In genomic region chr5:59099270-59099994, GRCh38 we compare ENCODE assay signal across 8 cellular contexts.
DNase-seq lines count a peak whose midpoint lies in the region; ATAC-seq and TF ChIP-seq lines count a peak whose summit lies in the region.

No MANE protein-coding gene starts in this region.

- H3K9ac ChIP-seq in fibroblast of lung (ENCODE audit: insufficient read depth, low read length), result no peak overlapping the region
- H3K9ac ChIP-seq in neural progenitor cell, result no peak overlapping the region

- H3K9me3 Mint-ChIP-seq in T-helper 2 cell treated with Interferon-gamma antibody and Interleukin-4, amounts not matched to agents 5 μg/mL and 100 μg/mL, for 36 hours, result peaks cover 9% of the 10 kb centered on the region
- no peaks in the 10 kb centered on the region for H3K9me3 Mint-ChIP-seq in neural progenitor cell

- H3K27ac Mint-ChIP-seq in T-helper 2 cell treated with Interferon-gamma antibody and Interleukin-4, amounts not matched to agents 5 μg/mL and 100 μg/mL, for 36 hours, result peak overlapping the region; percentile 91
- H3K27ac Mint-ChIP-seq in neural progenitor cell, result no peak overlapping the region

- H3K36me3 Mint-ChIP-seq in T-helper 2 cell treated with Interferon-gamma antibody and Interleukin-4, amounts not matched to agents 5 μg/mL and 100 μg/mL, for 36 hours (ENCODE audit: low read depth), result peaks cover 5% of the 10 kb centered on the region
- H3K36me3 Mint-ChIP-seq in neural progenitor cell, result no peaks in the 10 kb centered on the region

- TF ChIP-seq CTCF in AG04449 (IDR thresholded peaks at IDR 0.05; ENCODE audit: insufficient read depth, low read length, missing control alignments) (no peak), fibroblast of lung (conservative IDR thresholded peaks at IDR 0.05 in 1 of 2, IDR thresholded peaks at IDR 0.05 in 1 of 2; ENCODE audit: low read depth in 1 of 2, low read length in 2 of 2) (no peak), neural progenitor cell (IDR thresholded peaks at IDR 0.05) (no peak)

- H3K36me3 ChIP-seq in fibroblast of lung (ENCODE audit: control insufficient read depth, insufficient read depth, low read length), result no peaks in the 10 kb centered on the region
- no peaks in the 10 kb centered on the region for H3K36me3 ChIP-seq in aorta (ENCODE audit: control insufficient read depth in 1 of 2, insufficient read depth in 2 of 2, low read length in 1 of 2)
- H3K36me3 ChIP-seq in neural progenitor cell, result no peaks in the 10 kb centered on the region

- H3K4me3 Mint-ChIP-seq in T-helper 2 cell treated with Interferon-gamma antibody and Interleukin-4, amounts not matched to agents 5 μg/mL and 100 μg/mL, for 36 hours, result peak overlapping the region; percentile 66
- no peak overlapping the region for H3K4me3 Mint-ChIP-seq in neural progenitor cell

- H3K27me3 Mint-ChIP-seq in T-helper 2 cell treated with Interferon-gamma antibody and Interleukin-4, amounts not matched to agents 5 μg/mL and 100 μg/mL, for 36 hours (ENCODE audit: low read depth), result no peaks in the 10 kb centered on the region
- no peaks in the 10 kb centered on the region for H3K27me3 Mint-ChIP-seq in neural progenitor cell (ENCODE audit: insufficient read depth, low read depth)

- ATAC-seq in GM21786 (IDR thresholded peaks at IDR 0.05; ENCODE audit: unreplicated experiment), result peak; percentile 82
- ATAC-seq in aorta (ENCODE audit: low FRiP score), result no peak

- no peaks in the 10 kb centered on the region for H3K9me3 ChIP-seq in fibroblast of lung (ENCODE audit: control insufficient read depth, insufficient read depth, low read depth, low read length)
- no peaks in the 10 kb centered on the region for H3K9me3 ChIP-seq in aorta (ENCODE audit: control insufficient read depth, low read length)
- H3K9me3 ChIP-seq in neural progenitor cell (ENCODE audit: low read depth), result no peaks in the 10 kb centered on the region

- CTCF ChIA-PET in AG04449 (lab: Yijun Ruan, JAX), result no interaction called here

- no peaks in the 10 kb centered on the region for H3K27me3 ChIP-seq in fibroblast of lung (ENCODE audit: control insufficient read depth, insufficient read depth, low read length)
- H3K27me3 ChIP-seq in aorta (ENCODE audit: control insufficient read depth in 1 of 2, insufficient read depth in 2 of 2, low read length in 1 of 2), result no peaks in the 10 kb centered on the region
- H3K27me3 ChIP-seq in neural progenitor cell, result no peaks in the 10 kb centered on the region

- H3K4me1 ChIP-seq in fibroblast of lung (ENCODE audit: control insufficient read depth, extremely low read depth, insufficient read depth, low read length) (no peaks in the 10 kb centered on the region), aorta (ENCODE audit: control insufficient read depth in 1 of 2, insufficient read depth in 2 of 2, low read length in 2 of 2) (no peaks in the 10 kb centered on the region), neural progenitor cell (peaks cover 2% of the 10 kb centered on the region)

- H3K27ac ChIP-seq in fibroblast of lung (ENCODE audit: insufficient read depth, low read length), result no peak overlapping the region
- H3K27ac ChIP-seq in aorta (ENCODE audit: low read depth in 1 of 2, low read length in 2 of 2), result no peak overlapping the region
- no peak overlapping the region for H3K27ac ChIP-seq in neural progenitor cell

- H3K79me2 ChIP-seq in fibroblast of lung (ENCODE audit: control insufficient read depth, insufficient read depth, low read length), result no peaks in the 10 kb centered on the region
- H3K79me2 ChIP-seq in neural progenitor cell (ENCODE audit: low read depth), result no peaks in the 10 kb centered on the region

- H3K4me1 Mint-ChIP-seq in T-helper 2 cell treated with Interferon-gamma antibody and Interleukin-4, amounts not matched to agents 5 μg/mL and 100 μg/mL, for 36 hours (ENCODE audit: low read depth), result peaks cover 66% of the 10 kb centered on the region
- H3K4me1 Mint-ChIP-seq in neural progenitor cell, result peaks cover 8% of the 10 kb centered on the region

- 89 to 93% methylated on average over 5 of the region's 5 CpGs for WGBS in aorta, 2 donors

- H3F3A ChIP-seq in neural progenitor cell (ENCODE audit: low read depth), result no peaks in the 10 kb centered on the region

- no peak overlapping the region for H3K4me3 ChIP-seq in AG04449 (ENCODE audit: low read depth, low read length)
- H3K4me3 ChIP-seq in fibroblast of lung (replicated peaks in 1 of 4; ENCODE audit: control extremely low read depth in 1 of 4, insufficient read depth in 1 of 4, low read depth in 3 of 4, low read length in 4 of 4), result no peak overlapping the region
- no peak overlapping the region for H3K4me3 ChIP-seq in aorta (ENCODE audit: low read length in 2 of 2)
- no peak overlapping the region for H3K4me3 ChIP-seq in neural progenitor cell

- intact Hi-C loops in aorta (cut with DNase I), result no loop called here

- POLR2A ChIA-PET in AG04449 (lab: Yijun Ruan, JAX), result no interaction called here

- no peak overlapping the region for H2AFZ ChIP-seq in fibroblast of lung (ENCODE audit: low read length)
- H2AFZ ChIP-seq in neural progenitor cell (replicated peaks), result no peak overlapping the region

- H3K4me2 ChIP-seq in fibroblast of lung (ENCODE audit: extremely low read depth, insufficient read depth, low read length) (no peak overlapping the region), neural progenitor cell (no peak overlapping the region)

- peak; percentile 63 for DNase-seq in AG04449 (ENCODE audit: low read depth, low spot score)
- DNase-seq in T-helper 2 cell treated with Interferon-gamma antibody and Interleukin-4, amounts not matched to agents 5 μg/mL and 100 μg/mL, for 36 hours (ENCODE audit: low spot score), result peak; percentile 77
- peak; percentile 84 to 88 for DNase-seq in fibroblast of lung (ENCODE audit: low read depth in 2 of 2)
- DNase-seq in NCI-H2196 treated with DMSO at 0.1 percent for 48 hours (lab: John Stamatoyannopoulos, UW; ENCODE audit: unreplicated experiment), result no peak
- no peak for DNase-seq in 8988T
- no peak for DNase-seq in aorta
- no peak for DNase-seq in neural progenitor cell (ENCODE audit: low spot score)

- H4K20me1 ChIP-seq in fibroblast of lung (ENCODE audit: control insufficient read depth, extremely low read depth, insufficient read depth, low read length) (no peaks in the 10 kb centered on the region), neural progenitor cell (ENCODE audit: low read depth) (no peaks in the 10 kb centered on the region)

Comparison
In these comparisons a context has a peak if more than half of its experiments do, and no peak if none do; other contexts are left out.
1. DNase-seq: peak in AG04449 (single experiment), T-helper 2 cell treated with Interferon-gamma antibody and Interleukin-4, amounts not matched to agents 5 μg/mL and 100 μg/mL, for 36 hours (single experiment) and fibroblast of lung (2 of 2); none in NCI-H2196 treated with DMSO at 0.1 percent for 48 hours (single experiment), 8988T (single experiment), aorta (0 of 2) and neural progenitor cell (single experiment).